In the genomic region with DNA sequence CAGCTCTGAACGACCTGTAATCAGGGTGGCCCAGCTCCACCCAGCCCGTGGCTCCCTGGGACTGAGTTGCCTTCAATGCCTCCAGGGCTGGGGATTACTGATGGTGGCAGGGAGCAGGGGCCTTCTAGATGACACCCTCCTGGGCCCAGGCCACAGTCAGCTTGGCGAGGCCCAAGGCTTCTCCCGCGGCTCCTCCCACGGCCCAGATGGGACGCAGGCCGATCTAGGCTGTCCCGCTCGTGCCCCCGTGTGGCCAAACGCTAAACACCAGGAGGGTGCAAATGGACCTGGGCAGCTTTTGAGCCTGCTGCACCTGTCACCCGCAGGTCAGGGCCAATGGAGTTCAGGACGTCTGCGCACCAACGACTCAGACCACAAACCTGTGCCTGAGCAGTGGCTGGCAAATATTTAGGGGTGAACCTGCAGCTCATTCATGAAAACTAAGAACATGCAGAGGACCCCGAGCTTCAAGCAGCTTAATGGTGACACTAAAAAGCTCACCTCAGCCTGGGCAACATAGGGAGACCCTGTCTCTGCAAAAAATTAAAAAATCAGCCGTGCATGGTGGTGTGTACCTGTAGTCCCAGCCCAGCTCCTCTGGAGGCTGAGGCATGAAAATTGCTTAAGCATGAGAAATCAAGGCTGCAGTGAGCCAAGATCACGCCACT, we compare ENCODE assay signal across 8 cellular contexts.
A peak's percentile ranks its signal among the peaks of the same experiment; 100 is the strongest.
DNase-seq lines count a peak whose midpoint lies in the region; ATAC-seq and TF ChIP-seq lines count a peak whose summit lies in the region.

No MANE protein-coding gene starts in this region.

- CTCF ChIA-PET in AG04449 (lab: Yijun Ruan, JAX): interaction anchor here (0.7 to 27.7 kb wide), 52 partner anchors 9 to 809 kb away, joined by 3 to 1068 read pairs (median 5); partner anchors contain the start of genes ANKRD16 and FBH1

- DNase-seq in AG04449 (ENCODE audit: low read depth, low spot score): peak; percentile 21
- DNase-seq in NCI-H2107 (lab: John Stamatoyannopoulos, UW): peak; percentile 26
- DNase-seq in T47D (ENCODE audit: low read depth in 1 of 2, low spot score in 1 of 2): peak; percentile 87 to 93
- DNase-seq in inferior parietal cortex (ENCODE audit: extremely low spot score): peak; percentile 82
- DNase-seq in stimulated activated CD4-positive, alpha-beta T cell treated with anti-CD3 and anti-CD28 coated beads, Interleukin-15, amount 100 ng/mL, for 1 hour (ENCODE audit: low read depth in 1 of 2, low spot score in 1 of 2): peak; percentile 63 to 75

- peak; percentile 96 for TF ChIP-seq CTCF in AG04449 (IDR thresholded peaks at IDR 0.05; ENCODE audit: insufficient read depth, low read length, missing control alignments)
- TF ChIP-seq CTCF in WI38 (IDR thresholded peaks at IDR 0.05; ENCODE audit: low read depth, low read length): peak; percentile 86

- POLR2A ChIA-PET in AG04449 (lab: Yijun Ruan, JAX): interaction anchor here (0.5 to 2.7 kb wide), 6 partner anchors 23 to 176 kb away, joined by 3 to 52 read pairs (median 4); no protein-coding TSS in a partner anchor

- ATAC-seq in GM18511 (IDR thresholded peaks at IDR 0.05; ENCODE audit: unreplicated experiment): peak; percentile 94
- ATAC-seq in HG02970 (IDR thresholded peaks at IDR 0.05; ENCODE audit: low FRiP score, unreplicated experiment): peak; percentile 81

- H3K4me3 ChIP-seq in AG04449 (ENCODE audit: low read depth, low read length) (no peak overlapping the region), WI38 (ENCODE audit: low read depth, low read length) (no peak overlapping the region)

- in situ Hi-C loops in T47D (cut with HindIII; ENCODE audit: low pct_unique_long_range_greater_than_20kb, low sequenced_read_pairs): no loop called here

Comparison
In these comparisons a context has a peak if more than half of its experiments do, and no peak if none do; other contexts are left out.
1. DNase-seq: peak in every context shown above with its lines; median percentile 90 in T47D; 82 in inferior parietal cortex; 69 in stimulated activated CD4-positive, alpha-beta T cell treated with anti-CD3 and anti-CD28 coated beads, Interleukin-15, amount 100 ng/mL, for 1 hour; 26 in NCI-H2107; 21 in AG04449.